ENCODE assay signal across 9 cellular contexts in genomic region chr10:33132626-33133025, GRCh38.
DNase-seq lines count a peak whose midpoint lies in the region; ATAC-seq, FAIRE-seq and TF ChIP-seq lines count a peak whose summit lies in the region.
"Had no signal": no experiment of that assay in that cellular context is flagged by ENCODE, and none has a peak within 500 bp of the region (broad histone marks: within the 10 kb centered on the region; RNA-seq: fewer than 3 reads in every experiment).

No MANE protein-coding gene starts in this region.

- H3K27ac Mint-ChIP-seq in activated T-helper 1 cell treated with anti-CD3 and anti-CD28 coated beads, Interleukin-12 subunit alpha, Interleukin-12 subunit beta, Interleukin-2, Interleukin-4 antibody, amounts not matched to agents 30 ng/mL and 10 ng/mL and 1 ng/mL, durations not matched to agents 14 hours and 24 hours and 36 hours = no peak overlapping the region

- no peak overlapping the region for H3K4me3 ChIP-seq in foreskin fibroblast (ENCODE audit: low read depth in 1 of 2, low read length in 2 of 2)

- no peak overlapping the region for H3K4me3 Mint-ChIP-seq in activated T-helper 1 cell treated with anti-CD3 and anti-CD28 coated beads, Interleukin-12 subunit alpha, Interleukin-12 subunit beta, Interleukin-2, Interleukin-4 antibody, amounts not matched to agents 30 ng/mL and 10 ng/mL and 1 ng/mL, durations not matched to agents 14 hours and 24 hours and 36 hours

- no peak for TF ChIP-seq CTCF in foreskin fibroblast (IDR thresholded peaks at IDR 0.05; ENCODE audit: low read depth, low read length)

- no peak for FAIRE-seq in GM19239 (lab: Jason Lieb, UNC)

- peak; percentile 35 for DNase-seq in ELF-1 (ENCODE audit: low read depth, low spot score)
- peak; percentile 48 for DNase-seq in activated CD4-positive, alpha-beta T cell treated with anti-CD3 and anti-CD28 coated beads, Interleukin-2, amount 50 U/mL, for 1 hour
- peak; percentile 38 for DNase-seq in iPS-NIHi7 (ENCODE audit: extremely low spot score)
- DNase-seq in activated T-helper 1 cell treated with anti-CD3 and anti-CD28 coated beads, Interleukin-12 subunit alpha, Interleukin-12 subunit beta, Interleukin-2, Interleukin-4 antibody, amounts not matched to agents 30 ng/mL and 10 ng/mL and 1 ng/mL, durations not matched to agents 14 hours and 24 hours and 36 hours (ENCODE audit: low spot score) = no peak
- no peak for DNase-seq in GM19239 (ENCODE audit: insufficient read length, low spot score)
- DNase-seq in foreskin fibroblast = no peak
- DNase-seq: RPMI8226 had no signal

- peaks cover 55% of the 10 kb centered on the region for H3K4me1 Mint-ChIP-seq in activated T-helper 1 cell treated with anti-CD3 and anti-CD28 coated beads, Interleukin-12 subunit alpha, Interleukin-12 subunit beta, Interleukin-2, Interleukin-4 antibody, amounts not matched to agents 30 ng/mL and 10 ng/mL and 1 ng/mL, durations not matched to agents 14 hours and 24 hours and 36 hours (ENCODE audit: low read depth)

- H3K36me3 Mint-ChIP-seq in activated T-helper 1 cell treated with anti-CD3 and anti-CD28 coated beads, Interleukin-12 subunit alpha, Interleukin-12 subunit beta, Interleukin-2, Interleukin-4 antibody, amounts not matched to agents 30 ng/mL and 10 ng/mL and 1 ng/mL, durations not matched to agents 14 hours and 24 hours and 36 hours (ENCODE audit: low read depth) = no peaks in the 10 kb centered on the region

- H3K27me3 Mint-ChIP-seq in activated T-helper 1 cell treated with anti-CD3 and anti-CD28 coated beads, Interleukin-12 subunit alpha, Interleukin-12 subunit beta, Interleukin-2, Interleukin-4 antibody, amounts not matched to agents 30 ng/mL and 10 ng/mL and 1 ng/mL, durations not matched to agents 14 hours and 24 hours and 36 hours (ENCODE audit: insufficient read depth) = no peaks in the 10 kb centered on the region

- intact Hi-C loops in activated T-helper 1 cell treated with anti-CD3 and anti-CD28 coated beads, Interleukin-12 subunit alpha, Interleukin-12 subunit beta, Interleukin-2, Interleukin-4 antibody, amounts not matched to agents 30 ng/mL and 10 ng/mL and 1 ng/mL, durations not matched to agents 14 hours and 24 hours and 36 hours (cut with micrococcal nuclease) = loop anchor here (5.0 kb wide), 1 partner anchor 800 kb away; no protein-coding TSS in a partner anchor

- ATAC-seq in HG02610 (IDR thresholded peaks at IDR 0.05; ENCODE audit: unreplicated experiment) = peak; percentile 39
- ATAC-seq in activated CD4-positive, CD25-positive, alpha-beta regulatory T cell treated with anti-CD3 and anti-CD28 coated beads, Interleukin-2, amount 50 U/mL, for 24 hours = no peak

- H3K9me3 Mint-ChIP-seq in activated T-helper 1 cell treated with anti-CD3 and anti-CD28 coated beads, Interleukin-12 subunit alpha, Interleukin-12 subunit beta, Interleukin-2, Interleukin-4 antibody, amounts not matched to agents 30 ng/mL and 10 ng/mL and 1 ng/mL, durations not matched to agents 14 hours and 24 hours and 36 hours = no peaks in the 10 kb centered on the region

Comparison
In these comparisons a context has a peak if more than half of its experiments do, and no peak if none do; other contexts are left out.
1. DNase-seq: peak in ELF-1 (single experiment), activated CD4-positive, alpha-beta T cell treated with anti-CD3 and anti-CD28 coated beads, Interleukin-2, amount 50 U/mL, for 1 hour (single experiment) and iPS-NIHi7 (single experiment); none in activated T-helper 1 cell treated with anti-CD3 and anti-CD28 coated beads, Interleukin-12 subunit alpha, Interleukin-12 subunit beta, Interleukin-2, Interleukin-4 antibody, amounts not matched to agents 30 ng/mL and 10 ng/mL and 1 ng/mL, durations not matched to agents 14 hours and 24 hours and 36 hours (single experiment), GM19239 (single experiment) and foreskin fibroblast (0 of 2).